In genomic region chr19:49869009-49869483, GRCh38 we compare ENCODE assay signal across 8 cellular contexts. TPM values are rescaled to one million over a fixed set of nuclear protein-coding genes. Genes with fewer than 3 reads are reported as not detected.
A peak's percentile ranks its signal among the peaks of the same experiment; 100 is the strongest.
DNase-seq lines count a peak whose midpoint lies in the region; ATAC-seq lines count a peak whose summit lies in the region.

No MANE protein-coding gene starts in this region.

- ATAC-seq in GM18520 (IDR thresholded peaks at IDR 0.05; ENCODE audit: unreplicated experiment) (peak; percentile 0), HG02885 (IDR thresholded peaks at IDR 0.05; ENCODE audit: poor library complexity, unreplicated experiment) (peak; percentile 6), left lobe of liver (peak; percentile 2)
- peak; percentile 25 for ATAC-seq in activated naive CD8-positive, alpha-beta T cell treated with anti-CD3 and anti-CD28 coated beads, Interleukin-2, amount 10 ng/mL, durations not matched to agents 7 days and 5 days (ENCODE audit: low read depth)

- no peaks in the 10 kb centered on the region for H3K4me1 ChIP-seq in urinary bladder (ENCODE audit: insufficient read depth)

- no peaks in the 10 kb centered on the region for H3K9me3 Mint-ChIP-seq in activated naive CD8-positive, alpha-beta T cell treated with anti-CD3 and anti-CD28 coated beads, Interleukin-2, amount 10 ng/mL, durations not matched to agents 7 days and 5 days

- no peaks in the 10 kb centered on the region for H3K36me3 ChIP-seq in urinary bladder (ENCODE audit: insufficient read depth)

- no peak overlapping the region for H3K27ac Mint-ChIP-seq in activated naive CD8-positive, alpha-beta T cell treated with anti-CD3 and anti-CD28 coated beads, Interleukin-2, amount 10 ng/mL, durations not matched to agents 7 days and 5 days

- H3K4me3 Mint-ChIP-seq in activated naive CD8-positive, alpha-beta T cell treated with anti-CD3 and anti-CD28 coated beads, Interleukin-2, amount 10 ng/mL, durations not matched to agents 7 days and 5 days: no peak overlapping the region

- peaks cover 31% of the 10 kb centered on the region for H3K4me1 Mint-ChIP-seq in activated naive CD8-positive, alpha-beta T cell treated with anti-CD3 and anti-CD28 coated beads, Interleukin-2, amount 10 ng/mL, durations not matched to agents 7 days and 5 days

- 2% methylated on average over 15 of the region's 15 CpGs for WGBS in urinary bladder

- H3K4me3 ChIP-seq in urinary bladder (ENCODE audit: low read depth, low read length): peak overlapping the region; percentile 16

- peaks cover 6% of the 10 kb centered on the region for H3K36me3 Mint-ChIP-seq in activated naive CD8-positive, alpha-beta T cell treated with anti-CD3 and anti-CD28 coated beads, Interleukin-2, amount 10 ng/mL, durations not matched to agents 7 days and 5 days

- H3K27ac ChIP-seq in urinary bladder (ENCODE audit: low read depth): peak overlapping the region; percentile 48

- DNase-seq in activated naive CD8-positive, alpha-beta T cell treated with anti-CD3 and anti-CD28 coated beads, Interleukin-2, amount 10 ng/mL, durations not matched to agents 7 days and 5 days: peak; percentile 85
- no peak for DNase-seq in left lobe of liver (ENCODE audit: low spot score)
- no peak for DNase-seq in retina
- no peak for DNase-seq in SIG-M5 treated with dmso at 0.1 percent for 504 hours (lab: John Stamatoyannopoulos, UW; ENCODE audit: unreplicated experiment)
- DNase-seq in Kasumi-1 (lab: John Stamatoyannopoulos, UW): no peak

- POLR2A ChIA-PET in activated naive CD8-positive, alpha-beta T cell treated with anti-CD3 and anti-CD28 coated beads, Interleukin-2, amount 10 ng/mL, durations not matched to agents 7 days and 5 days (lab: Charles Lee): interaction anchor here (0.7 to 2.0 kb wide), 11 partner anchors 8 to 279 kb away, joined by 3 to 17 read pairs (median 6); partner anchors contain the start of genes AKT1S1, ATF5, FUZ and IL4I1

- H3K27me3 Mint-ChIP-seq in activated naive CD8-positive, alpha-beta T cell treated with anti-CD3 and anti-CD28 coated beads, Interleukin-2, amount 10 ng/mL, durations not matched to agents 7 days and 5 days: no peaks in the 10 kb centered on the region

RNA-seq across cellular contexts. Expression of gene PNKP, which starts 1.7 kb away (rescaled TPM):
- 100 to 1,000 TPM; 144 to 160 TPM for total RNA-seq in activated naive CD8-positive, alpha-beta T cell treated with anti-CD3 and anti-CD28 coated beads, Interleukin-2, amount 10 ng/mL, durations not matched to agents 7 days and 5 days
- 33.7 TPM for total RNA-seq in left lobe of liver
- 28.4 TPM for total RNA-seq in urinary bladder
- polyA plus RNA-seq in urinary bladder: 31.4 TPM

RNA-seq across cellular contexts. Expression of gene AKT1S1, which starts 8.1 kb away (rescaled TPM):
- total RNA-seq in activated naive CD8-positive, alpha-beta T cell treated with anti-CD3 and anti-CD28 coated beads, Interleukin-2, amount 10 ng/mL, durations not matched to agents 7 days and 5 days: 10 to 100 TPM; 17.3 to 19.9 TPM
- 27.6 TPM for total RNA-seq in left lobe of liver
- total RNA-seq in urinary bladder: 4.7 TPM
- 55.0 TPM for polyA plus RNA-seq in urinary bladder

RNA-seq across cellular contexts. Expression of gene TBC1D17, which starts 8.5 kb away (rescaled TPM):
- 10 to 100 TPM; 51.3 to 53.4 TPM for total RNA-seq in activated naive CD8-positive, alpha-beta T cell treated with anti-CD3 and anti-CD28 coated beads, Interleukin-2, amount 10 ng/mL, durations not matched to agents 7 days and 5 days
- total RNA-seq in left lobe of liver: 31.7 TPM
- total RNA-seq in urinary bladder: 8.5 TPM
- polyA plus RNA-seq in urinary bladder: 74.6 TPM

RNA-seq across cellular contexts. Expression of gene PTOV1, which starts 18.1 kb away (rescaled TPM):
- 100 to 1,000 TPM in 1 of 2 experiments, 10 to 100 TPM in 1; 99.7 to 102 TPM for total RNA-seq in activated naive CD8-positive, alpha-beta T cell treated with anti-CD3 and anti-CD28 coated beads, Interleukin-2, amount 10 ng/mL, durations not matched to agents 7 days and 5 days
- total RNA-seq in left lobe of liver (86.0 TPM), urinary bladder (46.1 TPM)
- 121 TPM for polyA plus RNA-seq in urinary bladder

RNA-seq across cellular contexts. Expression of gene IL4I1, which starts 27.6 kb away (rescaled TPM):
- total RNA-seq in activated naive CD8-positive, alpha-beta T cell treated with anti-CD3 and anti-CD28 coated beads, Interleukin-2, amount 10 ng/mL, durations not matched to agents 7 days and 5 days: 1 to 10 TPM; 1.4 to 1.7 TPM
- total RNA-seq in left lobe of liver (0.13 TPM), urinary bladder (0.58 TPM)
- polyA plus RNA-seq in urinary bladder: 1.4 TPM
